In genomic region chr16:46620265-46621005, GRCh38 we compare ENCODE assay signal across 8 cellular contexts. TPM values are rescaled to one million over a fixed set of nuclear protein-coding genes. Genes with fewer than 3 reads are reported as not detected.
DNase-seq lines count a peak whose midpoint lies in the region; ATAC-seq and TF ChIP-seq lines count a peak whose summit lies in the region.

No MANE protein-coding gene starts in this region.

- no peak overlapping the region for H3K27ac Mint-ChIP-seq in CD8-positive, alpha-beta T cell
- H3K27ac Mint-ChIP-seq in chondrocyte (ENCODE audit: unreplicated experiment): peak overlapping the region; percentile 45
- H3K27ac Mint-ChIP-seq in natural killer cell: peak overlapping the region; percentile 21 to 89

- peaks cover 5% of the 10 kb centered on the region for H3K27me3 Mint-ChIP-seq in CD8-positive, alpha-beta T cell (ENCODE audit: low read depth)
- H3K27me3 Mint-ChIP-seq in chondrocyte (ENCODE audit: low read depth) (no peaks in the 10 kb centered on the region), natural killer cell (ENCODE audit: low read depth in 2 of 2) (no peaks in the 10 kb centered on the region)

- H3K4me3 Mint-ChIP-seq in CD8-positive, alpha-beta T cell: peak overlapping the region; percentile 84
- peak overlapping the region; percentile 82 for H3K4me3 Mint-ChIP-seq in chondrocyte (ENCODE audit: unreplicated experiment)
- peak overlapping the region; percentile 95 for H3K4me3 Mint-ChIP-seq in natural killer cell

- TF ChIP-seq CTCF in CD8-positive, alpha-beta T cell (IDR thresholded peaks at IDR 0.05): no peak
- no peak for TF ChIP-seq CTCF in chondrocyte (IDR thresholded peaks at IDR 0.05)
- TF ChIP-seq CTCF in natural killer cell (IDR thresholded peaks at IDR 0.05): no peak

- H3K4me1 Mint-ChIP-seq in CD8-positive, alpha-beta T cell (ENCODE audit: low read depth): peaks cover 11% of the 10 kb centered on the region
- H3K4me1 Mint-ChIP-seq in chondrocyte (ENCODE audit: low read depth) (peaks cover 19% of the 10 kb centered on the region), natural killer cell (peaks cover 18 to 27% of the 10 kb centered on the region in 2 donors)

- peak overlapping the region; percentile 95 for H3K9ac ChIP-seq in NT2/D1 (ENCODE audit: insufficient read length, low read depth)

- H3K27ac ChIP-seq in CD8-positive, alpha-beta T cell (ENCODE audit: low read depth, low read length): no peak overlapping the region

- POLR2A ChIA-PET in CD8-positive, alpha-beta T cell (lab: Charles Lee): no interaction called here

- no peaks in the 10 kb centered on the region for H3K36me3 ChIP-seq in CD8-positive, alpha-beta T cell (ENCODE audit: insufficient read depth, low read length)
- H3K36me3 ChIP-seq in NT2/D1 (ENCODE audit: insufficient read depth, insufficient read length, low read length): peaks cover 39% of the 10 kb centered on the region

- intact Hi-C loops in CD8-positive, alpha-beta T cell (cut with DNase I, micrococcal nuclease): loop anchor here in 1 of 2 experiments (2.0 kb wide), 1 partner anchor 68 kb away; the partner anchor contains the start of genes ORC6 and VPS35
- intact Hi-C loops in natural killer cell (cut with micrococcal nuclease): loop anchor here (2.0 kb wide), 1 partner anchor 68 kb away; the partner anchor contains the start of genes ORC6 and VPS35

- no peaks in the 10 kb centered on the region for H3K27me3 ChIP-seq in CD8-positive, alpha-beta T cell (ENCODE audit: insufficient read depth, low read length)
- H3K27me3 ChIP-seq in NT2/D1 (ENCODE audit: insufficient read depth, insufficient read length): no peaks in the 10 kb centered on the region

- no peak for ATAC-seq in CD8-positive, alpha-beta T cell
- ATAC-seq in GM21717 (IDR thresholded peaks at IDR 0.05; ENCODE audit: unreplicated experiment) (peak; percentile 39), natural killer cell (no peak), HG02610 (IDR thresholded peaks at IDR 0.05; ENCODE audit: unreplicated experiment) (no peak), GM18873 (IDR thresholded peaks at IDR 0.05; ENCODE audit: low FRiP score, unreplicated experiment) (no peak)

- no peaks in the 10 kb centered on the region for H3K9me3 Mint-ChIP-seq in CD8-positive, alpha-beta T cell
- H3K9me3 Mint-ChIP-seq in chondrocyte (ENCODE audit: low read depth) (no peaks in the 10 kb centered on the region), natural killer cell (no peaks in the 10 kb centered on the region)

- no peaks in the 10 kb centered on the region for H3K36me3 Mint-ChIP-seq in CD8-positive, alpha-beta T cell
- peaks cover 4% of the 10 kb centered on the region for H3K36me3 Mint-ChIP-seq in chondrocyte (ENCODE audit: low read depth)
- H3K36me3 Mint-ChIP-seq in natural killer cell: no peaks in the 10 kb centered on the region

- no peaks in the 10 kb centered on the region for H3K9me3 ChIP-seq in CD8-positive, alpha-beta T cell (ENCODE audit: low read length)
- H3K9me3 ChIP-seq in NT2/D1 (ENCODE audit: insufficient read depth, low read length): no peaks in the 10 kb centered on the region

- DNase-seq in CD8-positive, alpha-beta T cell: no peak
- peak; percentile 9 for DNase-seq in NT2/D1 (ENCODE audit: low read depth, low spot score)
- DNase-seq in chondrocyte (ENCODE audit: low spot score): no peak
- DNase-seq in natural killer cell: no peak
- DNase-seq in SHP77 treated with DMSO at 0.1 percent for 48 hours (lab: John Stamatoyannopoulos, UW): no peak

- H3K4me1 ChIP-seq in CD8-positive, alpha-beta T cell (ENCODE audit: insufficient read depth, low read length): peaks cover 10% of the 10 kb centered on the region
- H3K4me1 ChIP-seq in NT2/D1 (ENCODE audit: insufficient read depth, insufficient read length): peaks cover 3% of the 10 kb centered on the region

- peak overlapping the region; percentile 41 for H3K4me3 ChIP-seq in CD8-positive, alpha-beta T cell (ENCODE audit: low read depth, low read length)
- H3K4me3 ChIP-seq in NT2/D1 (ENCODE audit: insufficient read length, low read depth): peak overlapping the region; percentile 91

- CTCF ChIA-PET in CD8-positive, alpha-beta T cell (lab: Charles Lee): interaction anchor here (0.6 kb wide), 1 partner anchor 135 kb away, joined by 3 read pairs; no protein-coding TSS in a partner anchor

RNA-seq across cellular contexts. Expression of gene SHCBP1, which starts 0.7 kb away (rescaled TPM):
- total RNA-seq in CD8-positive, alpha-beta T cell: 1 to 10 TPM in 1 of 2 experiments, under 1 TPM in 1; 0.52 to 1.3 TPM
- total RNA-seq in chondrocyte (6.4 to 10.3 TPM (median 6.9 TPM) in 3 replicates), natural killer cell (1 to 10 TPM; 2.2 to 3.6 (median 3.5) TPM)
